Comparison of ENCODE assay signal across 21 cellular contexts in the genomic region with DNA sequence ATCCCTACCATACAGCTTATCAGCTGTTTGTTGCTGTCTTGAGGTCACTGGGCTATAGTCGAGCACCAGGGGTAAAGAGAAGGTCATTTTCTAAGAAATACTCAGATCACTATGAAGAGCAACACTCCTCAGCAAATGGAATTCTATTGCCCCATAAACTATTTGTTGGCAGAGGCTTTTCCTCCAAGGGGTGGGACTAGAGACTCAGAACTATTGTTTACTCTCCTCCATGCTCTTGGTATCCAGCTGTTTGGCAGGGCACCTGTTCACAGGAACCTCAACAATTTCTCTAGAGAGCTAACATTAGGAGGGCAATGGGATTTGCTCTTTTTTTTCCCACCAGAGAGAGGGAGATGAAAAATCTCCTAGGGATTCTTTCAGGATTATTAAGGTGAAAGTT.
"Had no signal": no experiment of that assay in that cellular context is flagged by ENCODE, and none has a peak within 500 bp of the region (broad histone marks: within the 10 kb centered on the region; RNA-seq: fewer than 3 reads in every experiment).

No MANE protein-coding gene starts in this region.

- H3K27me3 ChIP-seq: brain microvascular endothelial cell, cardiac muscle cell, Peyer's patch had no signal

- H3K9me3 ChIP-seq: Peyer's patch, SJCRH30, SK-N-SH had no signal

- ATAC-seq: activated naive CD4-positive, alpha-beta T cell treated with anti-CD3 and anti-CD28 coated beads, Interleukin-2, amount 50 U/mL, for 72 hours; activated T-cell treated with anti-CD3 and anti-CD28 coated beads, Interleukin-2, amount 50 U/mL, for 4 hours had no signal

- H3K27ac ChIP-seq: brain microvascular endothelial cell, cardiac muscle cell, Peyer's patch, RWPE1, SJCRH30, VCaP had no signal

- H3K4me3 ChIP-seq: cardiac muscle cell, Peyer's patch, SJCRH30 had no signal

- DNase-seq: activated CD4-positive, alpha-beta memory T cell treated with anti-CD3 and anti-CD28 coated beads for 36 hours; activated CD4-positive, alpha-beta T cell treated with anti-CD3 and anti-CD28 coated beads, Interleukin-2, amount 10 ng/mL, durations not matched to agents 7 days and 5 days; activated CD4-positive, CD25-positive, alpha-beta regulatory T cell; activated CD8-positive, alpha-beta memory T cell treated with anti-CD3 and anti-CD28 coated beads for 24 hours; activated effector memory CD4-positive, alpha-beta T cell treated with anti-CD3 and anti-CD28 coated beads, Interleukin-2, amount 50 U/mL, for 16 hours; activated naive CD4-positive, alpha-beta T cell treated with Interleukin-2 at 50 U/mL for 16 hours; activated T-cell treated with anti-CD3 and anti-CD28 coated beads, Interleukin-2, amount 50 U/mL, for 4 hours; amygdala; brain microvascular endothelial cell; KG1; NCI-H1048; NCI-H1930; Peyer's patch; Right ventricle myocardium superior; SK-N-SH; T-helper 1 cell had no signal

- H3K36me3 ChIP-seq: brain microvascular endothelial cell, cardiac muscle cell, Peyer's patch, SJCRH30 had no signal

- H3K4me1 ChIP-seq: Peyer's patch, SJCRH30 had no signal
